1 cellular context compared by ENCODE assay signal in genomic region chr6:35191899-35192298, GRCh38.
TF ChIP-seq lines count a peak whose summit lies in the region.

No MANE protein-coding gene starts in this region.

TF ChIP-seq in GM23338, 12 proteins besides CTCF, POLR2A, EP300 and RAD21 (continued from another document):
- TF ChIP-seq REST (IDR thresholded peaks at IDR 0.05; ENCODE audit: unreplicated experiment) (no peak), EZH2phosphoT487 (IDR thresholded peaks at IDR 0.05; ENCODE audit: unreplicated experiment) (no peak), JUNB (IDR thresholded peaks at IDR 0.05; ENCODE audit: unreplicated experiment) (no peak)
